Comparison of ENCODE assay signal across 8 cellular contexts in the genomic region with DNA sequence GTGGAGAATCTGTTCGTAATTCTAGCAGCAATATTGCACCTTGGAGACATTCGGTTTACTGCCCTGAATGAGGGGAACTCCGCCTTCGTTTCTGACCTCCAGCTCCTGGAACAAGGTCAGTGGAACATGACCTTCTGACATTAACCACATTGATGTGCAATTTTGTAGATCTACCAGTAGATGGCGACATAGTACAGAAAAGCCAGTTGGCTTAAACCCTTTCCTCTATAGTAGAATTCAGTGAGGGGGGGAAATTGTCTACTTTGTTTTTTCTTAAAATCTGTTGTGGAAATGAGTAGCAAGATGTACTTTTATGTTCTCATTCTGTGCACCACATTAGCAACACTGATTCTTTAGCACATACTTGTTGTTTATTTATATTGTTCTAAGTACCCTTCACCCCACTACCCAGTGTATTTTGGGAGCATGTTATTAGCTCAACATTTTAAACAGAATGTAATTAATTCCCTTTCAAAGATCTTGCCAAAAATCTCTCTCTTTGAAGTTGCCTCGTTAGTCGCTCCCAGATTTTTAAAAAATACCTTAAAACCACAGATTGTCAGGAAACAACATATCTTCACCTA.
DNase-seq lines count a peak whose midpoint lies in the region; ATAC-seq and TF ChIP-seq lines count a peak whose summit lies in the region.

No MANE protein-coding gene starts in this region.

- H3K9me3 Mint-ChIP-seq in CD14-positive monocyte: no peaks in the 10 kb centered on the region

- H2BK15ac ChIP-seq in neuronal stem cell (ENCODE audit: low read length): no peak overlapping the region

- no peak overlapping the region for H3K23ac ChIP-seq in neuronal stem cell (ENCODE audit: low read depth, low read length, poor library complexity)

- WGBS in neuronal stem cell (ENCODE audit: extremely low coverage in 2 of 2, insufficient read length in 2 of 2, insufficient replicate concordance in 1 of 2), 2 donors: no CpG with 5 or more reads among the region's 7 CpGs

- no peaks in the 10 kb centered on the region for H3K9me3 ChIP-seq in neuronal stem cell (replicated peaks in 1 of 2; ENCODE audit: control insufficient read depth in 2 of 2, insufficient read depth in 1 of 2, low read depth in 1 of 2, low read length in 2 of 2)

- H3K4me1 Mint-ChIP-seq in CD14-positive monocyte: peaks cover 4% of the 10 kb centered on the region

- H3K4me3 Mint-ChIP-seq in CD14-positive monocyte: no peak overlapping the region

- H3K4me3 ChIP-seq in fibroblast of the aortic adventitia (ENCODE audit: low read depth, low read length) (no peak overlapping the region), neuronal stem cell (ENCODE audit: low read length in 2 of 2) (no peak overlapping the region)

- H3K4ac ChIP-seq in neuronal stem cell (ENCODE audit: low read length): no peak overlapping the region

- H3K36me3 Mint-ChIP-seq in CD14-positive monocyte: no peaks in the 10 kb centered on the region

- no peak overlapping the region for H3K14ac ChIP-seq in neuronal stem cell (ENCODE audit: low read length)

- H3K36me3 ChIP-seq in neuronal stem cell (replicated peaks in 1 of 2; ENCODE audit: control insufficient read depth in 2 of 2, insufficient read depth in 2 of 2, low read length in 2 of 2): no peaks in the 10 kb centered on the region

- peak; percentile 88 for TF ChIP-seq CTCF in CD14-positive monocyte (IDR thresholded peaks at IDR 0.05)
- TF ChIP-seq CTCF in fibroblast of the aortic adventitia (IDR thresholded peaks at IDR 0.05; ENCODE audit: insufficient read depth, low read length): peak; percentile 75

- no peak overlapping the region for H2BK5ac ChIP-seq in neuronal stem cell (ENCODE audit: low read length)

- H3K27me3 Mint-ChIP-seq in CD14-positive monocyte (ENCODE audit: low read depth in 3 of 3): peaks cover 0 to 2% (median 1%) of the 10 kb centered on the region in 3 donors

- no peak overlapping the region for H3K18ac ChIP-seq in neuronal stem cell (ENCODE audit: low read length)

- H2AK5ac ChIP-seq in neuronal stem cell (ENCODE audit: low read depth, low read length): no peak overlapping the region

- no peak overlapping the region for H4K91ac ChIP-seq in neuronal stem cell (ENCODE audit: low read depth, low read length, poor library complexity)

- no peaks in the 10 kb centered on the region for H3K4me1 ChIP-seq in neuronal stem cell (ENCODE audit: control insufficient read depth in 2 of 2, insufficient read depth in 1 of 2, low read depth in 1 of 2, low read length in 2 of 2)

- no peak overlapping the region for H2BK120ac ChIP-seq in neuronal stem cell (ENCODE audit: low read depth, low read length)

- no peak for TF ChIP-seq POLR2A in GM18505 (IDR thresholded peaks at IDR 0.05; ENCODE audit: borderline replicate concordance, extremely low read depth, insufficient read depth, insufficient read length)

- H2BK12ac ChIP-seq in neuronal stem cell (ENCODE audit: low read length): no peak overlapping the region

- H3K9ac ChIP-seq in neuronal stem cell (ENCODE audit: low read depth, low read length, poor library complexity): no peak overlapping the region

- no peaks in the 10 kb centered on the region for H3K27me3 ChIP-seq in neuronal stem cell (ENCODE audit: control insufficient read depth in 3 of 3, insufficient read depth in 3 of 3, low read depth in 1 of 3, low read length in 3 of 3)

- intact Hi-C loops in CD14-positive monocyte (cut with micrococcal nuclease): loop anchor here (5.0 to 10.0 kb wide), 5 partner anchors 833 to 1453 kb away; no protein-coding TSS in a partner anchor

- no peak overlapping the region for H3K27ac Mint-ChIP-seq in CD14-positive monocyte

- no peaks in the 10 kb centered on the region for H3K79me1 ChIP-seq in neuronal stem cell (ENCODE audit: low read depth, low read length)

- H3K27ac ChIP-seq in neuronal stem cell (replicated peaks; ENCODE audit: low read length): no peak overlapping the region

- DNase-seq in CD14-positive monocyte (ENCODE audit: low spot score): no peak
- peak; percentile 88 for DNase-seq in NCI-H1092 treated with DMSO at 0.1 percent for 48 hours (lab: John Stamatoyannopoulos, UW)
- peak; percentile 73 for DNase-seq in SKM-1 treated with dmso at 0.1 percent for 144 hours (lab: John Stamatoyannopoulos, UW; ENCODE audit: unreplicated experiment)
- DNase-seq in fibroblast of the aortic adventitia (ENCODE audit: low read depth): peak; percentile 73
- peak; percentile 57 for DNase-seq in neuronal stem cell (ENCODE audit: low spot score)
- DNase-seq in mesenteric fat pad (ENCODE audit: low spot score): no peak

- H2AFZ ChIP-seq in neuronal stem cell (ENCODE audit: low read length): no peak overlapping the region

- no peak overlapping the region for H3K4me2 ChIP-seq in neuronal stem cell (ENCODE audit: insufficient read depth, low read length, poor library complexity, severe bottlenecking)

- ATAC-seq in GM18505 (IDR thresholded peaks at IDR 0.05; ENCODE audit: unreplicated experiment): peak; percentile 86
- ATAC-seq in HG02759 (IDR thresholded peaks at IDR 0.05; ENCODE audit: unreplicated experiment): peak; percentile 98

- H4K8ac ChIP-seq in neuronal stem cell (ENCODE audit: low read depth, low read length): no peak overlapping the region

Comparison
In these comparisons a context has a peak if more than half of its experiments do, and no peak if none do; other contexts are left out.
1. DNase-seq: peak in NCI-H1092 treated with DMSO at 0.1 percent for 48 hours (single experiment), SKM-1 treated with dmso at 0.1 percent for 144 hours (single experiment), fibroblast of the aortic adventitia (single experiment) and neuronal stem cell (single experiment); none in CD14-positive monocyte (single experiment) and mesenteric fat pad (single experiment).